In genomic region chr17:50192873-50193274, GRCh38 we compare ENCODE assay signal across 1 cellular context.
TF ChIP-seq lines count a peak whose summit lies in the region.

No MANE protein-coding gene starts in this region.

TF ChIP-seq in GM12878, 131 proteins besides CTCF, POLR2A, EP300 and RAD21 (continues in another document):
- TF ChIP-seq ZBTB11 (CRISPR knock-in tag; IDR thresholded peaks at IDR 0.05) (no peak), YBX1 (IDR thresholded peaks at IDR 0.05) (no peak), SMARCA5 (IDR thresholded peaks at IDR 0.05) (no peak), SRF (IDR thresholded peaks at IDR 0.05; ENCODE audit: low read depth in 2 of 2, low read length in 2 of 2) (no peak), FOXK2 (IDR thresholded peaks at IDR 0.05) (no peak), TCF7 (IDR thresholded peaks at IDR 0.05; ENCODE audit: borderline replicate concordance) (no peak), ZNF24 (IDR thresholded peaks at IDR 0.05) (no peak), HSF1 (IDR thresholded peaks at IDR 0.05; ENCODE audit: low read depth, low read length) (no peak), SREBF2 (IDR thresholded peaks at IDR 0.05; ENCODE audit: low read length) (no peak), CBX5 (IDR thresholded peaks at IDR 0.05; ENCODE audit: low read depth) (no peak), RELB (IDR thresholded peaks at IDR 0.05; ENCODE audit: low read depth) (peak; percentile 89), MTA2 (IDR thresholded peaks at IDR 0.05; ENCODE audit: low read depth) (peak; percentile 50; the same call in 1 of the 2 replicates), CBFB (IDR thresholded peaks at IDR 0.05; ENCODE audit: low read depth) (no peak), STAT1 (conservative IDR thresholded peaks at IDR 0.05) (no peak), ZNF687 (IDR thresholded peaks at IDR 0.05) (no peak), SPI1 (IDR thresholded peaks at IDR 0.05; ENCODE audit: borderline replicate concordance, insufficient read depth, low read depth, low read length) (no peak), CUX1 (IDR thresholded peaks at IDR 0.05; ENCODE audit: insufficient replicate concordance, low read depth, low read length) (no peak), LARP7 (IDR thresholded peaks at IDR 0.05) (no peak), POLR2AphosphoS5 (IDR thresholded peaks at IDR 0.05; ENCODE audit: low read length) (no peak), NBN (IDR thresholded peaks at IDR 0.05) (no peak), ZNF592 (IDR thresholded peaks at IDR 0.05) (no peak), BACH1 (IDR thresholded peaks at IDR 0.05; ENCODE audit: borderline replicate concordance) (peak; percentile 23; the same call in 1 of the 2 replicates), JUNB (IDR thresholded peaks at IDR 0.05) (no peak), IRF4 (IDR thresholded peaks at IDR 0.05; ENCODE audit: low read depth, low read length) (no peak), MEF2B (IDR thresholded peaks at IDR 0.05; ENCODE audit: partially characterized antibody, poor library complexity, severe bottlenecking) (peak; percentile 77), IKZF2 (IDR thresholded peaks at IDR 0.05) (peak; percentile 65 to 67; a peak in 3 of 4 replicates), SREBF1 (IDR thresholded peaks at IDR 0.05; ENCODE audit: low read length) (no peak), HCFC1 (IDR thresholded peaks at IDR 0.05; ENCODE audit: low read length) (no peak), WRNIP1 (IDR thresholded peaks at IDR 0.05; ENCODE audit: borderline replicate concordance, low read depth, low read length) (no peak), EGR1 (IDR thresholded peaks at IDR 0.05; ENCODE audit: borderline replicate concordance in 1 of 2, low read depth in 2 of 2, low read length in 2 of 2) (no peak), NFIC (IDR thresholded peaks at IDR 0.05; ENCODE audit: low read depth, low read length) (no peak), SIN3A (IDR thresholded peaks at IDR 0.05; ENCODE audit: low read depth, low read length) (no peak), MYB (IDR thresholded peaks at IDR 0.05; ENCODE audit: borderline replicate concordance, low read depth, low read length) (no peak), SMAD5 (IDR thresholded peaks at IDR 0.05; ENCODE audit: low read depth) (no peak), MTA3 (IDR thresholded peaks at IDR 0.05; ENCODE audit: borderline replicate concordance, low read length) (no peak), HDAC6 (IDR thresholded peaks at IDR 0.05; ENCODE audit: unreplicated experiment) (no peak), MAX (IDR thresholded peaks at IDR 0.05; ENCODE audit: low read depth, low read length) (no peak), RCOR1 (conservative IDR thresholded peaks at IDR 0.05; ENCODE audit: low read depth, low read length) (no peak), BCL3 (IDR thresholded peaks at IDR 0.05; ENCODE audit: borderline replicate concordance, insufficient read depth, low read depth, low read length, poor library complexity, severe bottlenecking) (no peak), TBL1XR1 (IDR thresholded peaks at IDR 0.05; ENCODE audit: low read depth, low read length) (no peak)
